In genomic region chr6:106512048-106512957, GRCh38 we compare ENCODE assay signal across 1 cellular context.
TF ChIP-seq lines count a peak whose summit lies in the region.

No MANE protein-coding gene starts in this region.

TF ChIP-seq in HepG2, 621 proteins besides CTCF, POLR2A, EP300 and RAD21 (continued from another document and continues in another):
- TF ChIP-seq THAP8 (CRISPR knock-in tag; IDR thresholded peaks at IDR 0.05; ENCODE audit: borderline replicate concordance): 0 out of 2 replicates have a peak, but pooled peaks have one; percentile 7
- TF ChIP-seq ZNF333 (CRISPR knock-in tag; IDR thresholded peaks at IDR 0.05; ENCODE audit: borderline replicate concordance): peak; percentile 85; the same call in 1 of the 2 replicates
- peak; percentile 94; the same call in 1 of the 2 replicates for TF ChIP-seq ZBED4 (CRISPR knock-in tag; IDR thresholded peaks at IDR 0.05; ENCODE audit: borderline replicate concordance)
- TF ChIP-seq GATA4 (IDR thresholded peaks at IDR 0.05; ENCODE audit: borderline replicate concordance, low read depth): no peak
- no peak for TF ChIP-seq ZNF276 (CRISPR knock-in tag; IDR thresholded peaks at IDR 0.05; ENCODE audit: low read depth)
- TF ChIP-seq PRDM10 (CRISPR knock-in tag; IDR thresholded peaks at IDR 0.05; ENCODE audit: low read depth): no peak; the same call in 1 of the 2 replicates
- no peak for TF ChIP-seq ZNF550 (CRISPR knock-in tag; IDR thresholded peaks at IDR 0.05; ENCODE audit: borderline replicate concordance)
- TF ChIP-seq ZNF503 (CRISPR knock-in tag; IDR thresholded peaks at IDR 0.05): 0 out of 2 replicates have a peak, but pooled peaks have one; percentile 20
- TF ChIP-seq SKIL (CRISPR knock-in tag; IDR thresholded peaks at IDR 0.05; ENCODE audit: borderline replicate concordance): peak; percentile 43
- no peak for TF ChIP-seq ZNF382 (CRISPR knock-in tag; IDR thresholded peaks at IDR 0.05; ENCODE audit: borderline replicate concordance)
- no peak for TF ChIP-seq ZFP36 (IDR thresholded peaks at IDR 0.05; ENCODE audit: borderline replicate concordance, low read depth, low read length, partially characterized antibody)
- TF ChIP-seq MTA1 (CRISPR knock-in tag; IDR thresholded peaks at IDR 0.05; ENCODE audit: borderline replicate concordance): peak; percentile 56; the same call in 1 of the 2 replicates
- TF ChIP-seq MZF1 (CRISPR knock-in tag; IDR thresholded peaks at IDR 0.05; ENCODE audit: borderline replicate concordance): no peak
- no peak for TF ChIP-seq SRSF9 (IDR thresholded peaks at IDR 0.05; ENCODE audit: borderline replicate concordance, insufficient read depth, low read depth, low read length, poor library complexity, severe bottlenecking)
- peak; percentile 65; the same call in 1 of the 2 replicates for TF ChIP-seq ZBTB2 (CRISPR knock-in tag; IDR thresholded peaks at IDR 0.05; ENCODE audit: low read depth)
- no peak for TF ChIP-seq ATF6 (CRISPR knock-in tag; conservative IDR thresholded peaks at IDR 0.05)
- TF ChIP-seq CSRNP2 (CRISPR knock-in tag; conservative IDR thresholded peaks at IDR 0.05; ENCODE audit: low read depth): no peak
- TF ChIP-seq ZNF746 (CRISPR knock-in tag; IDR thresholded peaks at IDR 0.05): no peak; the same call in 1 of the 2 replicates
- TF ChIP-seq ZKSCAN5 (CRISPR knock-in tag; IDR thresholded peaks at IDR 0.05): no peak
- TF ChIP-seq POLR2AphosphoS5 (IDR thresholded peaks at IDR 0.05; ENCODE audit: low read depth, low read length): no peak
- no peak; the same call in 1 of the 2 replicates for TF ChIP-seq ZNF547 (CRISPR knock-in tag; IDR thresholded peaks at IDR 0.05)
- TF ChIP-seq JDP2 (CRISPR knock-in tag; IDR thresholded peaks at IDR 0.05; ENCODE audit: borderline replicate concordance): no peak
- no peak for TF ChIP-seq ZFP82 (CRISPR knock-in tag; IDR thresholded peaks at IDR 0.05; ENCODE audit: borderline replicate concordance)
- TF ChIP-seq NFRKB (IDR thresholded peaks at IDR 0.05): no peak
- peak; percentile 82; the same call in 1 of the 2 replicates for TF ChIP-seq ZNF576 (CRISPR knock-in tag; IDR thresholded peaks at IDR 0.05)
- no peak; the same call in 1 of the 2 replicates for TF ChIP-seq SMC3 (IDR thresholded peaks at IDR 0.05; ENCODE audit: low read length)
- no peak for TF ChIP-seq ZNF788 (CRISPR knock-in tag; IDR thresholded peaks at IDR 0.05; ENCODE audit: borderline replicate concordance)
- TF ChIP-seq ZNF737 (CRISPR knock-in tag; IDR thresholded peaks at IDR 0.05; ENCODE audit: borderline replicate concordance): no peak
